In genomic region chr10:61899663-61899996, GRCh38 we compare ENCODE assay signal across 8 cellular contexts. TPM values are rescaled to one million over a fixed set of nuclear protein-coding genes. Genes with fewer than 3 reads are reported as not detected.
DNase-seq lines count a peak whose midpoint lies in the region; ATAC-seq, FAIRE-seq and TF ChIP-seq lines count a peak whose summit lies in the region.

No MANE protein-coding gene starts in this region.

- H3K4me3 Mint-ChIP-seq in activated CD4-positive, alpha-beta T cell treated with anti-CD3 and anti-CD28 coated beads for 36 hours = peak overlapping the region; percentile 94
- peak overlapping the region; percentile 92 for H3K4me3 Mint-ChIP-seq in activated naive CD8-positive, alpha-beta T cell treated with anti-CD3 and anti-CD28 coated beads, Interleukin-2, amount 50 U/mL, for 24 hours

- TF ChIP-seq CTCF in thoracic aorta (IDR thresholded peaks at IDR 0.05) = no peak

- H3K4me1 ChIP-seq in thoracic aorta (ENCODE audit: control insufficient read depth in 1 of 2, low read depth in 2 of 2) = peaks cover 16 to 31% of the 10 kb centered on the region in 2 donors

- H3K36me3 ChIP-seq in thoracic aorta = no peaks in the 10 kb centered on the region

- peak overlapping the region; percentile 100 for H3K27ac Mint-ChIP-seq in activated CD4-positive, alpha-beta T cell treated with anti-CD3 and anti-CD28 coated beads for 36 hours
- H3K27ac Mint-ChIP-seq in activated naive CD8-positive, alpha-beta T cell treated with anti-CD3 and anti-CD28 coated beads, Interleukin-2, amount 50 U/mL, for 24 hours = peak overlapping the region; percentile 83

- H3K36me3 Mint-ChIP-seq in activated CD4-positive, alpha-beta T cell treated with anti-CD3 and anti-CD28 coated beads for 36 hours (ENCODE audit: low read depth) = peaks cover 19% of the 10 kb centered on the region
- H3K36me3 Mint-ChIP-seq in activated naive CD8-positive, alpha-beta T cell treated with anti-CD3 and anti-CD28 coated beads, Interleukin-2, amount 50 U/mL, for 24 hours (ENCODE audit: low read depth) = peaks cover 5% of the 10 kb centered on the region

- H3K9me3 Mint-ChIP-seq in activated CD4-positive, alpha-beta T cell treated with anti-CD3 and anti-CD28 coated beads for 36 hours (ENCODE audit: low read depth) = no peaks in the 10 kb centered on the region
- H3K9me3 Mint-ChIP-seq in activated naive CD8-positive, alpha-beta T cell treated with anti-CD3 and anti-CD28 coated beads, Interleukin-2, amount 50 U/mL, for 24 hours = no peaks in the 10 kb centered on the region

- intact Hi-C loops in activated CD4-positive, alpha-beta T cell treated with anti-CD3 and anti-CD28 coated beads for 36 hours (cut with DNase I, micrococcal nuclease) = loop anchor here (2.0 to 5.0 kb wide), 2 partner anchors 17 to 147 kb away; no protein-coding TSS in a partner anchor

- POLR2A ChIA-PET in activated CD4-positive, alpha-beta T cell treated with anti-CD3 and anti-CD28 coated beads for 36 hours (lab: Charles Lee) = interaction anchor here (0.6 to 6.5 kb wide), 10 partner anchors 38 to 287 kb away, joined by 3 to 74 read pairs (median 3); no protein-coding TSS in a partner anchor

- no peak for FAIRE-seq in RCC 7860 (lab: Jason Lieb, UNC)

- in situ Hi-C loops in G401 (cut with HindIII; ENCODE audit: low sequenced_read_pairs) = no loop called here

- peaks cover 35% of the 10 kb centered on the region for H3K4me1 Mint-ChIP-seq in activated CD4-positive, alpha-beta T cell treated with anti-CD3 and anti-CD28 coated beads for 36 hours
- H3K4me1 Mint-ChIP-seq in activated naive CD8-positive, alpha-beta T cell treated with anti-CD3 and anti-CD28 coated beads, Interleukin-2, amount 50 U/mL, for 24 hours = peaks cover 43% of the 10 kb centered on the region

- CTCF ChIA-PET in activated CD4-positive, alpha-beta T cell treated with anti-CD3 and anti-CD28 coated beads for 36 hours (lab: Charles Lee) = interaction anchor here (1.0 to 4.4 kb wide), 10 partner anchors 8 to 344 kb away, joined by 3 to 26 read pairs (median 6); no protein-coding TSS in a partner anchor

- no peak for DNase-seq in activated CD4-positive, alpha-beta T cell treated with anti-CD3 and anti-CD28 coated beads for 36 hours
- no peak for DNase-seq in activated CD4-positive, alpha-beta T cell treated with anti-CD3 and anti-CD28 coated beads for 1 hour
- no peak for DNase-seq in activated naive CD8-positive, alpha-beta T cell treated with anti-CD3 and anti-CD28 coated beads, Interleukin-2, amount 50 U/mL, for 24 hours
- DNase-seq in thoracic aorta (ENCODE audit: low spot score) = no peak
- no peak for DNase-seq in G401 (ENCODE audit: low spot score)
- no peak for DNase-seq in ecto neural progenitor cell (ENCODE audit: low spot score)
- DNase-seq in RCC 7860 (ENCODE audit: low spot score) = no peak

- peak overlapping the region; percentile 97 for H3K4me3 ChIP-seq in thoracic aorta

- no peaks in the 10 kb centered on the region for H3K27me3 Mint-ChIP-seq in activated CD4-positive, alpha-beta T cell treated with anti-CD3 and anti-CD28 coated beads for 36 hours
- no peaks in the 10 kb centered on the region for H3K27me3 Mint-ChIP-seq in activated naive CD8-positive, alpha-beta T cell treated with anti-CD3 and anti-CD28 coated beads, Interleukin-2, amount 50 U/mL, for 24 hours

- H3K27ac ChIP-seq in layer of hippocampus (ENCODE audit: low read depth, low read length) (peak overlapping the region; percentile 65), thoracic aorta (peak overlapping the region; percentile 63 to 99)

- no peaks in the 10 kb centered on the region for H3K27me3 ChIP-seq in layer of hippocampus (ENCODE audit: control insufficient read depth, insufficient read depth, low read length)
- H3K27me3 ChIP-seq in thoracic aorta (replicated peaks; ENCODE audit: insufficient read depth) = no peaks in the 10 kb centered on the region

- H3K9me3 ChIP-seq in thoracic aorta = no peaks in the 10 kb centered on the region

- no peak for ATAC-seq in activated CD4-positive, alpha-beta T cell treated with anti-CD3 and anti-CD28 coated beads for 36 hours
- ATAC-seq in activated naive CD8-positive, alpha-beta T cell treated with anti-CD3 and anti-CD28 coated beads, Interleukin-2, amount 50 U/mL, for 24 hours = no peak
- no peak for ATAC-seq in thoracic aorta (ENCODE audit: insufficient number of reproducible peaks, low FRiP score, low read depth)

RNA-seq across cellular contexts. Expression of gene ARID5B, which starts 1.9 kb away (rescaled TPM):
- total RNA-seq in activated CD4-positive, alpha-beta T cell treated with anti-CD3 and anti-CD28 coated beads for 36 hours = 100 to 1,000 TPM in 1 of 2 experiments, 10 to 100 TPM in 1; 73.8 to 106 TPM
- total RNA-seq in thoracic aorta = 10 to 100 TPM; 60.7 to 80.4 TPM
- total RNA-seq in G401 (2014; rRNA removed; shearing (Covaris generic)) = 8.6 and 12.4 TPM in 2 replicates
